8 cellular contexts compared by ENCODE assay signal in genomic region chr9:4987996-4988421, GRCh38. TPM values are rescaled to one million over a fixed set of nuclear protein-coding genes. Genes with fewer than 3 reads are reported as not detected.
DNase-seq lines count a peak whose midpoint lies in the region; ATAC-seq and TF ChIP-seq lines count a peak whose summit lies in the region.

No MANE protein-coding gene starts in this region.

- H3K27ac Mint-ChIP-seq in T-helper 17 cell (no peak overlapping the region), brain (no peak overlapping the region)

- DNase-seq in SIG-M5 treated with dmso at 0.1 percent for 504 hours (lab: John Stamatoyannopoulos, UW; ENCODE audit: unreplicated experiment) (peak; percentile 77), SIG-M5 (lab: John Stamatoyannopoulos, UW) (no peak), NCI-H1436 (lab: John Stamatoyannopoulos, UW) (peak; percentile 60), T-helper 17 cell (peak in 2 of 3 donors; percentile 15 to 30), left lung (no peak)
- DNase-seq in stimulated activated CD8-positive, alpha-beta memory T cell treated with anti-CD3 and anti-CD28 coated beads, Interleukin-4, amount 100 ng/mL, for 48 hours = peak; percentile 64

- peak; percentile 57 to 74 for TF ChIP-seq CTCF in brain (conservative IDR thresholded peaks at IDR 0.05)
- peak; percentile 61 to 76 for TF ChIP-seq CTCF in left lung (IDR thresholded peaks at IDR 0.05)

- H3K36me3 Mint-ChIP-seq in T-helper 17 cell (ENCODE audit: low read depth) (peaks cover 9% of the 10 kb centered on the region), brain (peaks cover 20% of the 10 kb centered on the region)

- intact Hi-C loops in left lung (cut with DNase I) = loop anchor here in 1 of 2 donors (5.0 kb wide), 1 partner anchor 226 kb away; no protein-coding TSS in a partner anchor

- peaks cover 0 to 14% (median 2%) of the 10 kb centered on the region in 5 experiments for H3K9me3 Mint-ChIP-seq in brain

- no peak for ATAC-seq in T-helper 17 cell
- no peak for ATAC-seq in left lung
- ATAC-seq in HG02571 (IDR thresholded peaks at IDR 0.05; ENCODE audit: unreplicated experiment) = no peak

- H3K4me1 Mint-ChIP-seq in T-helper 17 cell (peaks cover 29% of the 10 kb centered on the region), brain (peaks cover 31% of the 10 kb centered on the region)

- H3K4me3 ChIP-seq in left lung = peak overlapping the region in 1 of 2 donors; percentile 81

- H3K4me3 Mint-ChIP-seq in T-helper 17 cell = no peak overlapping the region
- no peak overlapping the region for H3K4me3 Mint-ChIP-seq in brain

- peak overlapping the region in 1 of 2 donors; percentile 30 for H3K27ac ChIP-seq in left lung

- H3K27me3 ChIP-seq in left lung = no peaks in the 10 kb centered on the region

- H3K4me1 ChIP-seq in left lung = peaks cover 25 to 62% of the 10 kb centered on the region in 2 donors

- H3K9me3 ChIP-seq in T-helper 17 cell (ENCODE audit: control insufficient read depth, low read length, poor library complexity, severe bottlenecking) (no peaks in the 10 kb centered on the region), left lung (peaks cover 0 to 6% of the 10 kb centered on the region in 2 donors)

- H3K27me3 Mint-ChIP-seq in T-helper 17 cell (no peaks in the 10 kb centered on the region), brain (peaks cover 9% of the 10 kb centered on the region)

- peaks cover 0 to 19% of the 10 kb centered on the region in 2 donors for H3K36me3 ChIP-seq in left lung

RNA-seq across cellular contexts. Expression of gene JAK2, which starts 2.9 kb away (rescaled TPM):
- total RNA-seq in T-helper 17 cell (10 to 100 TPM; 14.6 TPM), left lung (10 to 100 TPM; 15.0 to 27.3 TPM)
- 0.59 TPM for polyA plus RNA-seq in brain (ENCODE audit: insufficient read depth, low read depth, low replicate concordance)

Comparison
In these comparisons a context has a peak if more than half of its experiments do, and no peak if none do; other contexts are left out.
1. DNase-seq: peak in SIG-M5 treated with dmso at 0.1 percent for 504 hours (single experiment), NCI-H1436 (single experiment), T-helper 17 cell (2 of 3) and stimulated activated CD8-positive, alpha-beta memory T cell treated with anti-CD3 and anti-CD28 coated beads, Interleukin-4, amount 100 ng/mL, for 48 hours (single experiment); none in SIG-M5 (single experiment) and left lung (0 of 2).